11 cellular contexts compared by ENCODE assay signal in the genomic region with DNA sequence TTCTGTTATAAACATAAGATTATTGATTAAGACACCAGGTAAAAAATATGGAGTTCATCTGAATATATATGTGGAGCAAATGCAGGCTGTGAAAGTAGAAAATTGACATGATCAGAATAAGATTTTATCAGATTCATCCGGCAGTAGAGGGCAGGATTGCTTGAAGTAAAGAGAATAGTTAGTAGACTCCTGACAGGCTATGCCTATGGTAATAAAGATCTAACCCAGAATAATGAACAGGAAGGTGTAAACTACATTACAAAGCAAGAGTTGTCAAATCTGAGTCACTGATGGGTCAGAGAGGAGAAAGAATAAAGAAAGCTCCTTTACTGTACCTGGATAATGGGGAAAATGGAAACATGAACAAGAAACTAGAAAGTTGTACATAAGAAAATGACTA. TPM values are rescaled to one million over a fixed set of nuclear protein-coding genes. Genes with fewer than 3 reads are reported as not detected.
DNase-seq lines count a peak whose midpoint lies in the region; ATAC-seq, FAIRE-seq and TF ChIP-seq lines count a peak whose summit lies in the region.
"Had no signal": no experiment of that assay in that cellular context is flagged by ENCODE, and none has a peak within 500 bp of the region (broad histone marks: within the 10 kb centered on the region; RNA-seq: fewer than 3 reads in every experiment).

No MANE protein-coding gene starts in this region.

- peak; percentile 31 for TF ChIP-seq CTCF in D721Med (IDR thresholded peaks at IDR 0.05; ENCODE audit: insufficient read depth, missing control alignments)
- TF ChIP-seq CTCF in HFF-Myc (IDR thresholded peaks at IDR 0.05; ENCODE audit: low read depth, low read length, missing control alignments) = peak; percentile 8
- no peak for TF ChIP-seq CTCF in fibroblast of villous mesenchyme (IDR thresholded peaks at IDR 0.05; ENCODE audit: insufficient read depth, low read depth, low read length)

- no peak for DNase-seq in D721Med (ENCODE audit: insufficient read length, low spot score)
- no peak for DNase-seq in HFF-Myc (ENCODE audit: extremely low read depth, low read depth)
- peak; percentile 29 for DNase-seq in fibroblast of villous mesenchyme (ENCODE audit: low read depth)
- no peak for DNase-seq in glomerular visceral epithelial cell (ENCODE audit: extremely low spot score)
- DNase-seq in SK-N-DZ (ENCODE audit: low spot score) = no peak
- DNase-seq: T-helper 9 cell had no signal

- ATAC-seq in SK-N-SH treated with all-trans-retinoic acid at 6 μM for 48 hours (peak; percentile 65), GM18498 (IDR thresholded peaks at IDR 0.05; ENCODE audit: unreplicated experiment) (no peak), HG02973 (IDR thresholded peaks at IDR 0.05; ENCODE audit: unreplicated experiment) (no peak)
- ATAC-seq: naive thymus-derived CD4-positive, alpha-beta T cell had no signal

- H3K4me3 ChIP-seq in HFF-Myc (replicated peaks; ENCODE audit: low read depth, low read length) (no peak overlapping the region), fibroblast of villous mesenchyme (ENCODE audit: low read depth, low read length) (no peak overlapping the region)

- no peak for FAIRE-seq in D721Med (lab: Jason Lieb, UNC)
- FAIRE-seq: islet of Langerhans had no signal

TF ChIP-seq in SK-N-SH treated with all-trans-retinoic acid at 6 μM for 48 hours, 23 proteins besides CTCF, POLR2A, EP300 and RAD21:
- TF ChIP-seq, protein P1, sequence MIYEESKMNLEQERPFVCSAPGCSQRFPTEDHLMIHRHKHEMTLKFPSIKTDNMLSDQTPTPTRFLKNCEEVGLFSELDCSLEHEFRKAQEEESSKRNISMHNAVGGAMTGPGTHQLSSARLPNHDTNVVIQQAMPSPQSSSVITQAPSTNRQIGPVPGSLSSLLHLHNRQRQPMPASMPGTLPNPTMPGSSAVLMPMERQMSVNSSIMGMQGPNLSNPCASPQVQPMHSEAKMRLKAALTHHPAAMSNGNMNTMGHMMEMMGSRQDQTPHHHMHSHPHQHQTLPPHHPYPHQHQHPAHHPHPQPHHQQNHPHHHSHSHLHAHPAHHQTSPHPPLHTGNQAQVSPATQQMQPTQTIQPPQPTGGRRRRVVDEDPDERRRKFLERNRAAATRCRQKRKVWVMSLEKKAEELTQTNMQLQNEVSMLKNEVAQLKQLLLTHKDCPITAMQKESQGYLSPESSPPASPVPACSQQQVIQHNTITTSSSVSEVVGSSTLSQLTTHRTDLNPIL (CRISPR knock-in tag; IDR thresholded peaks at IDR 0.05; ENCODE audit: low read depth) = no peak
- TF ChIP-seq ZC3H10 (CRISPR knock-in tag; IDR thresholded peaks at IDR 0.05) = no peak
- TF ChIP-seq, protein P2, sequence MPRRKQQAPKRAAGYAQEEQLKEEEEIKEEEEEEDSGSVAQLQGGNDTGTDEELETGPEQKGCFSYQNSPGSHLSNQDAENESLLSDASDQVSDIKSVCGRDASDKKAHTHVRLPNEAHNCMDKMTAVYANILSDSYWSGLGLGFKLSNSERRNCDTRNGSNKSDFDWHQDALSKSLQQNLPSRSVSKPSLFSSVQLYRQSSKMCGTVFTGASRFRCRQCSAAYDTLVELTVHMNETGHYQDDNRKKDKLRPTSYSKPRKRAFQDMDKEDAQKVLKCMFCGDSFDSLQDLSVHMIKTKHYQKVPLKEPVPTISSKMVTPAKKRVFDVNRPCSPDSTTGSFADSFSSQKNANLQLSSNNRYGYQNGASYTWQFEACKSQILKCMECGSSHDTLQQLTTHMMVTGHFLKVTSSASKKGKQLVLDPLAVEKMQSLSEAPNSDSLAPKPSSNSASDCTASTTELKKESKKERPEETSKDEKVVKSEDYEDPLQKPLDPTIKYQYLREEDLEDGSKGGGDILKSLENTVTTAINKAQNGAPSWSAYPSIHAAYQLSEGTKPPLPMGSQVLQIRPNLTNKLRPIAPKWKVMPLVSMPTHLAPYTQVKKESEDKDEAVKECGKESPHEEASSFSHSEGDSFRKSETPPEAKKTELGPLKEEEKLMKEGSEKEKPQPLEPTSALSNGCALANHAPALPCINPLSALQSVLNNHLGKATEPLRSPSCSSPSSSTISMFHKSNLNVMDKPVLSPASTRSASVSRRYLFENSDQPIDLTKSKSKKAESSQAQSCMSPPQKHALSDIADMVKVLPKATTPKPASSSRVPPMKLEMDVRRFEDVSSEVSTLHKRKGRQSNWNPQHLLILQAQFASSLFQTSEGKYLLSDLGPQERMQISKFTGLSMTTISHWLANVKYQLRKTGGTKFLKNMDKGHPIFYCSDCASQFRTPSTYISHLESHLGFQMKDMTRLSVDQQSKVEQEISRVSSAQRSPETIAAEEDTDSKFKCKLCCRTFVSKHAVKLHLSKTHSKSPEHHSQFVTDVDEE (CRISPR knock-in tag; IDR thresholded peaks at IDR 0.05) = no peak
- TF ChIP-seq, protein P3, sequence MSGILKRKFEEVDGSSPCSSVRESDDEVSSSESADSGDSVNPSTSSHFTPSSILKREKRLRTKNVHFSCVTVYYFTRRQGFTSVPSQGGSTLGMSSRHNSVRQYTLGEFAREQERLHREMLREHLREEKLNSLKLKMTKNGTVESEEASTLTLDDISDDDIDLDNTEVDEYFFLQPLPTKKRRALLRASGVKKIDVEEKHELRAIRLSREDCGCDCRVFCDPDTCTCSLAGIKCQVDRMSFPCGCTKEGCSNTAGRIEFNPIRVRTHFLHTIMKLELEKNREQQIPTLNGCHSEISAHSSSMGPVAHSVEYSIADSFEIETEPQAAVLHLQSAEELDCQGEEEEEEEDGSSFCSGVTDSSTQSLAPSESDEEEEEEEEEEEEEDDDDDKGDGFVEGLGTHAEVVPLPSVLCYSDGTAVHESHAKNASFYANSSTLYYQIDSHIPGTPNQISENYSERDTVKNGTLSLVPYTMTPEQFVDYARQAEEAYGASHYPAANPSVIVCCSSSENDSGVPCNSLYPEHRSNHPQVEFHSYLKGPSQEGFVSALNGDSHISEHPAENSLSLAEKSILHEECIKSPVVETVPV (CRISPR knock-in tag; IDR thresholded peaks at IDR 0.05) = no peak
- TF ChIP-seq, protein P4, sequence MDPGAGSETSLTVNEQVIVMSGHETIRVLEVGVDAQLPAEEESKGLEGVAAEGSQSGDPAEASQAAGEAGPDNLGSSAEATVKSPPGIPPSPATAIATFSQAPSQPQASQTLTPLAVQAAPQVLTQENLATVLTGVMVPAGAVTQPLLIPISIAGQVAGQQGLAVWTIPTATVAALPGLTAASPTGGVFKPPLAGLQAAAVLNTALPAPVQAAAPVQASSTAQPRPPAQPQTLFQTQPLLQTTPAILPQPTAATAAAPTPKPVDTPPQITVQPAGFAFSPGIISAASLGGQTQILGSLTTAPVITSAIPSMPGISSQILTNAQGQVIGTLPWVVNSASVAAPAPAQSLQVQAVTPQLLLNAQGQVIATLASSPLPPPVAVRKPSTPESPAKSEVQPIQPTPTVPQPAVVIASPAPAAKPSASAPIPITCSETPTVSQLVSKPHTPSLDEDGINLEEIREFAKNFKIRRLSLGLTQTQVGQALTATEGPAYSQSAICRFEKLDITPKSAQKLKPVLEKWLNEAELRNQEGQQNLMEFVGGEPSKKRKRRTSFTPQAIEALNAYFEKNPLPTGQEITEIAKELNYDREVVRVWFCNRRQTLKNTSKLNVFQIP (CRISPR knock-in tag; IDR thresholded peaks at IDR 0.05; ENCODE audit: borderline replicate concordance, low read depth) = no peak
- TF ChIP-seq ESRRG (CRISPR knock-in tag; IDR thresholded peaks at IDR 0.05) = no peak
- no peak for TF ChIP-seq GLIS3 (CRISPR knock-in tag; IDR thresholded peaks at IDR 0.05)
- TF ChIP-seq BACH2 (CRISPR knock-in tag; IDR thresholded peaks at IDR 0.05; ENCODE audit: borderline replicate concordance) = no peak
- TF ChIP-seq ZNF8 (CRISPR knock-in tag; IDR thresholded peaks at IDR 0.05) = no peak
- no peak for TF ChIP-seq ZNF565 (CRISPR knock-in tag; conservative IDR thresholded peaks at IDR 0.05; ENCODE audit: low read depth)
- TF ChIP-seq RARB (CRISPR knock-in tag; IDR thresholded peaks at IDR 0.05) = no peak
- no peak for TF ChIP-seq ZNF70 (CRISPR knock-in tag; IDR thresholded peaks at IDR 0.05)
- TF ChIP-seq, protein P5, sequence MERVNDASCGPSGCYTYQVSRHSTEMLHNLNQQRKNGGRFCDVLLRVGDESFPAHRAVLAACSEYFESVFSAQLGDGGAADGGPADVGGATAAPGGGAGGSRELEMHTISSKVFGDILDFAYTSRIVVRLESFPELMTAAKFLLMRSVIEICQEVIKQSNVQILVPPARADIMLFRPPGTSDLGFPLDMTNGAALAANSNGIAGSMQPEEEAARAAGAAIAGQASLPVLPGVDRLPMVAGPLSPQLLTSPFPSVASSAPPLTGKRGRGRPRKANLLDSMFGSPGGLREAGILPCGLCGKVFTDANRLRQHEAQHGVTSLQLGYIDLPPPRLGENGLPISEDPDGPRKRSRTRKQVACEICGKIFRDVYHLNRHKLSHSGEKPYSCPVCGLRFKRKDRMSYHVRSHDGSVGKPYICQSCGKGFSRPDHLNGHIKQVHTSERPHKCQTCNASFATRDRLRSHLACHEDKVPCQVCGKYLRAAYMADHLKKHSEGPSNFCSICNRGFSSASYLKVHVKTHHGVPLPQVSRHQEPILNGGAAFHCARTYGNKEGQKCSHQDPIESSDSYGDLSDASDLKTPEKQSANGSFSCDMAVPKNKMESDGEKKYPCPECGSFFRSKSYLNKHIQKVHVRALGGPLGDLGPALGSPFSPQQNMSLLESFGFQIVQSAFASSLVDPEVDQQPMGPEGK (CRISPR knock-in tag; IDR thresholded peaks at IDR 0.05; ENCODE audit: borderline replicate concordance) = no peak
TF ChIP-seq in SK-N-SH treated with all-trans-retinoic acid at 6 μM for 48 hours: peak in this region for 0.

RNA-seq across cellular contexts. Expression of a gene that starts 20.8 kb away (rescaled TPM):
- 27.7 and 44.9 TPM in 2 replicates for total RNA-seq in fibroblast of villous mesenchyme
- 16.7 and 19.6 TPM in 2 replicates for polyA plus RNA-seq in SK-N-DZ (2014; cell fraction: cytosol; rRNA removed)
- 7.6 and 12.6 TPM in 2 replicates for polyA plus RNA-seq in SK-N-DZ (2014; cell fraction: nucleus; rRNA removed)
